In genomic region chr1:161021168-161021958, GRCh38 we compare ENCODE assay signal across 8 cellular contexts. TPM values are rescaled to one million over a fixed set of nuclear protein-coding genes. Genes with fewer than 3 reads are reported as not detected.
DNase-seq lines count a peak whose midpoint lies in the region; ATAC-seq and TF ChIP-seq lines count a peak whose summit lies in the region.

No MANE protein-coding gene starts in this region.

- H3K9me3 ChIP-seq in colonic mucosa, result no peaks in the 10 kb centered on the region

- TF ChIP-seq POLR2A in GM18951 (IDR thresholded peaks at IDR 0.05; ENCODE audit: extremely low read depth, insufficient read depth, insufficient read length), result peak; percentile 63

- peaks cover 11% of the 10 kb centered on the region for H3K4me1 ChIP-seq in colonic mucosa

- H3K36me3 ChIP-seq in colonic mucosa, result no peaks in the 10 kb centered on the region

- H3K27ac ChIP-seq in colonic mucosa, result peak overlapping the region; percentile 73

- in situ Hi-C loops in GM18951 (cut with MboI; ENCODE audit: low sequenced_read_pairs, unreplicated experiment), result no loop called here

- H3K4me3 ChIP-seq in colonic mucosa, result peak overlapping the region; percentile 48

- H3K27me3 ChIP-seq in colonic mucosa, result no peaks in the 10 kb centered on the region

- DNase-seq in AG08395 (ENCODE audit: low spot score), result peak; percentile 79
- DNase-seq in NCI-H226, result peak; percentile 82
- DNase-seq in activated CD4-positive, alpha-beta T cell treated with anti-CD3 and anti-CD28 coated beads for 24 hours (ENCODE audit: low read depth in 2 of 2), result peak; percentile 77 to 83
- DNase-seq in colonic mucosa, result peak; percentile 98
- peak; percentile 99 for DNase-seq in left lobe of liver (ENCODE audit: low spot score)
- peak; percentile 70 to 78 for DNase-seq in stimulated activated CD4-positive, alpha-beta T cell treated with anti-CD3 and anti-CD28 coated beads, Interleukin-2, amount 100 ng/mL, for 48 hours

- ATAC-seq in HG03139 (IDR thresholded peaks at IDR 0.05; ENCODE audit: unreplicated experiment), result peak; percentile 83
- ATAC-seq in left lobe of liver, result peak; percentile 88

- TF ChIP-seq CTCF in colonic mucosa (IDR thresholded peaks at IDR 0.05), result no peak

- intact Hi-C loops in colonic mucosa (cut with DNase I), result no loop called here

- H3K9ac ChIP-seq in colonic mucosa (ENCODE audit: low read depth in 2 of 2, low read length in 2 of 2), result peak overlapping the region in 1 of 2 donors; percentile 99

RNA-seq across cellular contexts. Expression of gene F11R, which starts 0.4 kb away (rescaled TPM):
- total RNA-seq in colonic mucosa, result 100 to 1,000 TPM; 134 to 179 TPM
- total RNA-seq in left lobe of liver, result 65.4 TPM

RNA-seq across cellular contexts. Expression of gene TSTD1, which starts 17.4 kb away (rescaled TPM):
- 10 to 100 TPM; 74.7 to 87.8 TPM for total RNA-seq in colonic mucosa
- 30.7 TPM for total RNA-seq in left lobe of liver

RNA-seq across cellular contexts. Expression of gene USF1, which starts 24.4 kb away (rescaled TPM):
- total RNA-seq in colonic mucosa (10 to 100 TPM; 63.6 TPM), left lobe of liver (27.6 TPM)

RNA-seq across cellular contexts. Expression of gene ARHGAP30, which starts 48.3 kb away (rescaled TPM):
- total RNA-seq in colonic mucosa, result 1 to 10 TPM; 3.5 to 5.3 TPM
- 4.0 TPM for total RNA-seq in left lobe of liver

Comparison
In these comparisons a context has a peak if more than half of its experiments do, and no peak if none do; other contexts are left out.
1. Peak in every context shown above with its lines: DNase-seq, ATAC-seq, H3K4me3 ChIP-seq and H3K27ac ChIP-seq.